In the genomic region with DNA sequence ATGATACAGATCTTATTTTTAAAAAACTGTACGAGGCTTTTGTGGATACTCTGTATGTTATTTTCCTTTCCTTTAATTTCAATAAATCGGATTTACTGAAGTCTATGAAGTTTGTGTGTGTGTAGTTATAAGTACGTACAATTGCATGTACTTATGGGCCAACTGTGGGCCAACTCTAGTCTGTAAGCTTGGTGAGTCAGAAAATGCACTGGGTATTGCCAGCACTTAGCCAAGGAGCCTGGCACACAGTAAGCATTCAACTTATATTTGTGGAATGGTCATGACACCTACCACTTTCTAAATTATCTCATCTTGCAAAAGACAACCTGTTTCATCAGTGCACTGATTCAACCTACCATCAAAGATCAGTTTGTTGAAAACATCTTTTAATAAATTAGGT, we compare ENCODE assay signal across 30 cellular contexts.
"Had no signal": no experiment of that assay in that cellular context is flagged by ENCODE, and none has a peak within 500 bp of the region (broad histone marks: within the 10 kb centered on the region; RNA-seq: fewer than 3 reads in every experiment).

No MANE protein-coding gene starts in this region.

- H3K27ac ChIP-seq: esophagus muscularis mucosa, foreskin keratinocyte, gastrocnemius medialis, heart left ventricle had no signal

- ATAC-seq: activated CD4-positive, alpha-beta T cell treated with anti-CD3 and anti-CD28 coated beads for 36 hours; activated CD8-positive, alpha-beta memory T cell treated with anti-CD3 and anti-CD28 coated beads, Interleukin-2, amount 10 ng/mL, durations not matched to agents 7 days and 5 days; activated CD8-positive, alpha-beta T cell treated with anti-CD3 and anti-CD28 coated beads, Interleukin-2, amount 10 ng/mL, durations not matched to agents 7 days and 5 days; activated T-cell treated with anti-CD3 and anti-CD28 coated beads, Interleukin-2, amount 50 U/mL, for 72 hours; body of pancreas; effector memory CD8-positive, alpha-beta T cell; foreskin keratinocyte; gastrocnemius medialis; heart left ventricle had no signal

- H3K4me3 Mint-ChIP-seq: activated CD4-positive, alpha-beta memory T cell treated with anti-CD3 and anti-CD28 coated beads for 36 hours; activated CD4-positive, alpha-beta T cell treated with anti-CD3 and anti-CD28 coated beads for 36 hours; activated CD4-positive, alpha-beta T cell treated with anti-CD3 and anti-CD28 coated beads, Interleukin-2, amount 10 ng/mL, durations not matched to agents 24 days and 14 days; activated CD8-positive, alpha-beta memory T cell treated with anti-CD3 and anti-CD28 coated beads, Interleukin-2, amount 10 ng/mL, durations not matched to agents 7 days and 5 days; activated CD8-positive, alpha-beta T cell treated with anti-CD3 and anti-CD28 coated beads, Interleukin-2, amount 10 ng/mL, durations not matched to agents 7 days and 5 days; activated naive CD8-positive, alpha-beta T cell; activated T-cell treated with anti-CD3 and anti-CD28 coated beads, Interleukin-2, amount 50 U/mL, for 24 hours; activated T-cell treated with anti-CD3 and anti-CD28 coated beads, Interleukin-2, amount 50 U/mL, for 72 hours; effector memory CD8-positive, alpha-beta T cell had no signal

- H3K27me3 Mint-ChIP-seq: activated CD4-positive, alpha-beta memory T cell treated with anti-CD3 and anti-CD28 coated beads for 36 hours; activated CD4-positive, alpha-beta T cell treated with anti-CD3 and anti-CD28 coated beads for 36 hours; activated CD4-positive, alpha-beta T cell treated with anti-CD3 and anti-CD28 coated beads, Interleukin-2, amount 10 ng/mL, durations not matched to agents 24 days and 14 days; activated CD8-positive, alpha-beta memory T cell treated with anti-CD3 and anti-CD28 coated beads, Interleukin-2, amount 10 ng/mL, durations not matched to agents 7 days and 5 days; activated naive CD8-positive, alpha-beta T cell; activated T-cell treated with anti-CD3 and anti-CD28 coated beads, Interleukin-2, amount 50 U/mL, for 24 hours; effector memory CD8-positive, alpha-beta T cell had no signal

- H3K9me3 Mint-ChIP-seq: activated CD4-positive, alpha-beta memory T cell treated with anti-CD3 and anti-CD28 coated beads for 36 hours; activated CD4-positive, alpha-beta T cell treated with anti-CD3 and anti-CD28 coated beads, Interleukin-2, amount 10 ng/mL, durations not matched to agents 24 days and 14 days; activated T-cell treated with anti-CD3 and anti-CD28 coated beads, Interleukin-2, amount 50 U/mL, for 24 hours; effector memory CD8-positive, alpha-beta T cell had no signal

- H3K27ac Mint-ChIP-seq: activated CD4-positive, alpha-beta memory T cell treated with anti-CD3 and anti-CD28 coated beads for 36 hours; activated CD4-positive, alpha-beta T cell treated with anti-CD3 and anti-CD28 coated beads, Interleukin-2, amount 10 ng/mL, durations not matched to agents 24 days and 14 days; activated CD8-positive, alpha-beta memory T cell treated with anti-CD3 and anti-CD28 coated beads, Interleukin-2, amount 10 ng/mL, durations not matched to agents 7 days and 5 days; activated CD8-positive, alpha-beta T cell treated with anti-CD3 and anti-CD28 coated beads, Interleukin-2, amount 10 ng/mL, durations not matched to agents 7 days and 5 days; activated naive CD8-positive, alpha-beta T cell; activated T-cell treated with anti-CD3 and anti-CD28 coated beads, Interleukin-2, amount 50 U/mL, for 24 hours; activated T-cell treated with anti-CD3 and anti-CD28 coated beads, Interleukin-2, amount 50 U/mL, for 72 hours; effector memory CD8-positive, alpha-beta T cell had no signal

- H3K4me3 ChIP-seq: body of pancreas, esophagus muscularis mucosa, gastrocnemius medialis, heart left ventricle had no signal

- H3K9me3 ChIP-seq: body of pancreas, esophagus muscularis mucosa, gastrocnemius medialis, heart left ventricle had no signal

- H3K4me1 ChIP-seq: esophagus muscularis mucosa, foreskin keratinocyte had no signal

- DNase-seq: activated CD4-positive, alpha-beta memory T cell treated with anti-CD3 and anti-CD28 coated beads for 36 hours; activated CD4-positive, alpha-beta T cell treated with anti-CD3 and anti-CD28 coated beads for 36 hours; activated CD4-positive, alpha-beta T cell treated with anti-CD3 and anti-CD28 coated beads, Interleukin-2, amount 10 ng/mL, durations not matched to agents 24 days and 14 days; activated CD4-positive, CD25-positive, alpha-beta regulatory T cell; activated CD4-positive, CD25-positive, alpha-beta regulatory T cell treated with anti-CD3 and anti-CD28 coated beads, Interleukin-2, amount 50 U/mL, for 72 hours; activated CD8-positive, alpha-beta memory T cell treated with anti-CD3 and anti-CD28 coated beads, Interleukin-2, amount 10 ng/mL, durations not matched to agents 7 days and 5 days; activated CD8-positive, alpha-beta memory T cell treated with anti-CD3 and anti-CD28 coated beads, Interleukin-2, amount 50 U/mL, for 4 hours; activated CD8-positive, alpha-beta T cell treated with anti-CD3 and anti-CD28 coated beads, Interleukin-2, amount 10 ng/mL, durations not matched to agents 7 days and 5 days; activated effector memory CD4-positive, alpha-beta T cell treated with Interleukin-2 at 50 U/mL for 16 hours; activated gamma-delta T cell treated with Interleukin-2 at 50 U/mL for 16 hours; activated naive CD4-positive, alpha-beta T cell treated with anti-CD3 and anti-CD28 coated beads, Interleukin-2, amount 50 U/mL, for 16 hours; activated naive CD4-positive, alpha-beta T cell treated with Interleukin-2 at 50 U/mL for 16 hours; activated T-cell treated with anti-CD3 and anti-CD28 coated beads, Interleukin-2, amount 50 U/mL, for 24 hours; activated T-cell treated with anti-CD3 and anti-CD28 coated beads, Interleukin-2, amount 50 U/mL, for 72 hours; amygdala; aorta; body of pancreas; caudate nucleus; cortex of kidney; dermis blood vessel endothelial cell; effector CD4-positive, alpha-beta T cell; effector memory CD8-positive, alpha-beta T cell; erythroblast; foreskin keratinocyte; gastrocnemius medialis; glutamatergic neuron; heart left ventricle; T-helper 2 cell had no signal

- H3K27me3 ChIP-seq: body of pancreas, esophagus muscularis mucosa, foreskin keratinocyte, gastrocnemius medialis, heart left ventricle had no signal

- H3K4me1 Mint-ChIP-seq: activated CD4-positive, alpha-beta T cell treated with anti-CD3 and anti-CD28 coated beads, Interleukin-2, amount 10 ng/mL, durations not matched to agents 24 days and 14 days; activated CD8-positive, alpha-beta memory T cell treated with anti-CD3 and anti-CD28 coated beads, Interleukin-2, amount 10 ng/mL, durations not matched to agents 7 days and 5 days had no signal
